In genomic region chr22:36374603-36375024, GRCh38 we compare ENCODE assay signal across 1 cellular context.
TF ChIP-seq lines count a peak whose summit lies in the region.

No MANE protein-coding gene starts in this region.

TF ChIP-seq in GM23338, 12 proteins besides CTCF, POLR2A, EP300 and RAD21 (continued from another document):
- no peak for TF ChIP-seq ZNF462 (CRISPR knock-in tag; IDR thresholded peaks at IDR 0.05)
- no peak for TF ChIP-seq ZNF331 (CRISPR knock-in tag; IDR thresholded peaks at IDR 0.05; ENCODE audit: low read depth)
- no peak for TF ChIP-seq POLR2AphosphoS5 (IDR thresholded peaks at IDR 0.05; ENCODE audit: low read depth)
- no peak for TF ChIP-seq REST (IDR thresholded peaks at IDR 0.05; ENCODE audit: unreplicated experiment)
- no peak for TF ChIP-seq EZH2phosphoT487 (IDR thresholded peaks at IDR 0.05; ENCODE audit: unreplicated experiment)
- TF ChIP-seq NANOG (IDR thresholded peaks at IDR 0.05; ENCODE audit: borderline replicate concordance) = no peak
- no peak for TF ChIP-seq JUNB (IDR thresholded peaks at IDR 0.05; ENCODE audit: unreplicated experiment)
- no peak for TF ChIP-seq ETS1 (IDR thresholded peaks at IDR 0.05)
- no peak for TF ChIP-seq EZH2 (IDR thresholded peaks at IDR 0.05; ENCODE audit: low read depth, unreplicated experiment)
- TF ChIP-seq CREB1 (CRISPR knock-in tag; IDR thresholded peaks at IDR 0.05; ENCODE audit: low read depth) = no peak
- no peak for TF ChIP-seq ZNF114 (CRISPR knock-in tag; IDR thresholded peaks at IDR 0.05)
